Comparison of ENCODE assay signal across 1 cellular context in the genomic region with DNA sequence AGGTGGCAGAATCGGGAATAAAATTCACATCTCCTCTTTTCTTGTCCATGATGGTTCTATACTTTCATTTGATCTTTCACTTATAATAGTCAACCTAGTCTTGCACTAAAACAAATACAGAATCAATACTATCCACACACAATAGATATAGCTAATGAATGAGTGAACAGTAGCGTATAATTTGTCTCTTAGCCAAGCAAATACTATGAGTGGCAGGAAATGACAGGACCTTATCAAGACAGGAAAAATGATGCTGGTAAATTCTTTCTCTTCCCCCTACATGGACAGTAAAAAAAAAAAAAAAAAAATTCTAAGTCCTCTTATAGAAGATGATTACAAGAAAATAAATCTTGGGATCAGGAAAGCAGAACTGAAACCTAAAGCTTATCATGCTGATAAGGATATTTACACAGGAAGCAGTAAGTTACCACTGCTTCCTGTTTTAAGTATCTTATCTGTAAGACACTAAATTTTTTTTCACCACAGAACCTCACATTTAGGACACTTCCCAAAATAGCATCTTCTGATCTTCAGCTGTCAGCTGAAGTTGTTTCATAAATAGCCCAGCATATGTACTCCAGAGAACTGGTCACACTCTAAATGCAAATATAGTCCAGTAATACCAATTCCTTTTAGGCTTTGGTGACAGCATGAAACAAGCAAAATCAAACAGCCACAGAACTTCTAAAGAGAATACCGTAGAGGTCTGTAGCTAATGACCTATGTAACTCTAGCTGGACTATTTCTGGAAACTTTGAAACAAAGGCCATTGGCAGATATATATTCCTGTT.
TF ChIP-seq lines count a peak whose summit lies in the region.

No MANE protein-coding gene starts in this region.

TF ChIP-seq in HepG2, 621 proteins besides CTCF, POLR2A, EP300 and RAD21 (continued from another document and continues in another):
- TF ChIP-seq, protein P1, sequence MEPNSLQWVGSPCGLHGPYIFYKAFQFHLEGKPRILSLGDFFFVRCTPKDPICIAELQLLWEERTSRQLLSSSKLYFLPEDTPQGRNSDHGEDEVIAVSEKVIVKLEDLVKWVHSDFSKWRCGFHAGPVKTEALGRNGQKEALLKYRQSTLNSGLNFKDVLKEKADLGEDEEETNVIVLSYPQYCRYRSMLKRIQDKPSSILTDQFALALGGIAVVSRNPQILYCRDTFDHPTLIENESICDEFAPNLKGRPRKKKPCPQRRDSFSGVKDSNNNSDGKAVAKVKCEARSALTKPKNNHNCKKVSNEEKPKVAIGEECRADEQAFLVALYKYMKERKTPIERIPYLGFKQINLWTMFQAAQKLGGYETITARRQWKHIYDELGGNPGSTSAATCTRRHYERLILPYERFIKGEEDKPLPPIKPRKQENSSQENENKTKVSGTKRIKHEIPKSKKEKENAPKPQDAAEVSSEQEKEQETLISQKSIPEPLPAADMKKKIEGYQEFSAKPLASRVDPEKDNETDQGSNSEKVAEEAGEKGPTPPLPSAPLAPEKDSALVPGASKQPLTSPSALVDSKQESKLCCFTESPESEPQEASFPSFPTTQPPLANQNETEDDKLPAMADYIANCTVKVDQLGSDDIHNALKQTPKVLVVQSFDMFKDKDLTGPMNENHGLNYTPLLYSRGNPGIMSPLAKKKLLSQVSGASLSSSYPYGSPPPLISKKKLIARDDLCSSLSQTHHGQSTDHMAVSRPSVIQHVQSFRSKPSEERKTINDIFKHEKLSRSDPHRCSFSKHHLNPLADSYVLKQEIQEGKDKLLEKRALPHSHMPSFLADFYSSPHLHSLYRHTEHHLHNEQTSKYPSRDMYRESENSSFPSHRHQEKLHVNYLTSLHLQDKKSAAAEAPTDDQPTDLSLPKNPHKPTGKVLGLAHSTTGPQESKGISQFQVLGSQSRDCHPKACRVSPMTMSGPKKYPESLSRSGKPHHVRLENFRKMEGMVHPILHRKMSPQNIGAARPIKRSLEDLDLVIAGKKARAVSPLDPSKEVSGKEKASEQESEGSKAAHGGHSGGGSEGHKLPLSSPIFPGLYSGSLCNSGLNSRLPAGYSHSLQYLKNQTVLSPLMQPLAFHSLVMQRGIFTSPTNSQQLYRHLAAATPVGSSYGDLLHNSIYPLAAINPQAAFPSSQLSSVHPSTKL (CRISPR knock-in tag; IDR thresholded peaks at IDR 0.05), result peak; percentile 56; the same call in 1 of the 2 replicates
- TF ChIP-seq CREM (IDR thresholded peaks at IDR 0.05), result peak; percentile 53
- TF ChIP-seq CREM (CRISPR knock-in tag; IDR thresholded peaks at IDR 0.05), result no peak
- no peak for TF ChIP-seq ZNF816 (CRISPR knock-in tag; IDR thresholded peaks at IDR 0.05; ENCODE audit: borderline replicate concordance)
- no peak for TF ChIP-seq HIVEP1 (CRISPR knock-in tag; IDR thresholded peaks at IDR 0.05)
- no peak for TF ChIP-seq GABPA (IDR thresholded peaks at IDR 0.05; ENCODE audit: low read depth, low read length)
- TF ChIP-seq GABPA (CRISPR knock-in tag; IDR thresholded peaks at IDR 0.05; ENCODE audit: low read depth), result peak; percentile 36; the same call in 1 of the 2 replicates
- TF ChIP-seq NAIF1 (CRISPR knock-in tag; IDR thresholded peaks at IDR 0.05; ENCODE audit: borderline replicate concordance), result 0 out of 2 replicates have a peak, but pooled peaks have one; percentile 50
- TF ChIP-seq, protein P2, sequence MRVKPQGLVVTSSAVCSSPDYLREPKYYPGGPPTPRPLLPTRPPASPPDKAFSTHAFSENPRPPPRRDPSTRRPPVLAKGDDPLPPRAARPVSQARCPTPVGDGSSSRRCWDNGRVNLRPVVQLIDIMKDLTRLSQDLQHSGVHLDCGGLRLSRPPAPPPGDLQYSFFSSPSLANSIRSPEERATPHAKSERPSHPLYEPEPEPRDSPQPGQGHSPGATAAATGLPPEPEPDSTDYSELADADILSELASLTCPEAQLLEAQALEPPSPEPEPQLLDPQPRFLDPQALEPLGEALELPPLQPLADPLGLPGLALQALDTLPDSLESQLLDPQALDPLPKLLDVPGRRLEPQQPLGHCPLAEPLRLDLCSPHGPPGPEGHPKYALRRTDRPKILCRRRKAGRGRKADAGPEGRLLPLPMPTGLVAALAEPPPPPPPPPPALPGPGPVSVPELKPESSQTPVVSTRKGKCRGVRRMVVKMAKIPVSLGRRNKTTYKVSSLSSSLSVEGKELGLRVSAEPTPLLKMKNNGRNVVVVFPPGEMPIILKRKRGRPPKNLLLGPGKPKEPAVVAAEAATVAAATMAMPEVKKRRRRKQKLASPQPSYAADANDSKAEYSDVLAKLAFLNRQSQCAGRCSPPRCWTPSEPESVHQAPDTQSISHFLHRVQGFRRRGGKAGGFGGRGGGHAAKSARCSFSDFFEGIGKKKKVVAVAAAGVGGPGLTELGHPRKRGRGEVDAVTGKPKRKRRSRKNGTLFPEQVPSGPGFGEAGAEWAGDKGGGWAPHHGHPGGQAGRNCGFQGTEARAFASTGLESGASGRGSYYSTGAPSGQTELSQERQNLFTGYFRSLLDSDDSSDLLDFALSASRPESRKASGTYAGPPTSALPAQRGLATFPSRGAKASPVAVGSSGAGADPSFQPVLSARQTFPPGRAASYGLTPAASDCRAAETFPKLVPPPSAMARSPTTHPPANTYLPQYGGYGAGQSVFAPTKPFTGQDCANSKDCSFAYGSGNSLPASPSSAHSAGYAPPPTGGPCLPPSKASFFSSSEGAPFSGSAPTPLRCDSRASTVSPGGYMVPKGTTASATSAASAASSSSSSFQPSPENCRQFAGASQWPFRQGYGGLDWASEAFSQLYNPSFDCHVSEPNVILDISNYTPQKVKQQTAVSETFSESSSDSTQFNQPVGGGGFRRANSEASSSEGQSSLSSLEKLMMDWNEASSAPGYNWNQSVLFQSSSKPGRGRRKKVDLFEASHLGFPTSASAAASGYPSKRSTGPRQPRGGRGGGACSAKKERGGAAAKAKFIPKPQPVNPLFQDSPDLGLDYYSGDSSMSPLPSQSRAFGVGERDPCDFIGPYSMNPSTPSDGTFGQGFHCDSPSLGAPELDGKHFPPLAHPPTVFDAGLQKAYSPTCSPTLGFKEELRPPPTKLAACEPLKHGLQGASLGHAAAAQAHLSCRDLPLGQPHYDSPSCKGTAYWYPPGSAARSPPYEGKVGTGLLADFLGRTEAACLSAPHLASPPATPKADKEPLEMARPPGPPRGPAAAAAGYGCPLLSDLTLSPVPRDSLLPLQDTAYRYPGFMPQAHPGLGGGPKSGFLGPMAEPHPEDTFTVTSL (CRISPR knock-in tag; IDR thresholded peaks at IDR 0.05; ENCODE audit: borderline replicate concordance), result peak; percentile 44; the same call in 1 of the 2 replicates
- no peak for TF ChIP-seq PTBP1 (IDR thresholded peaks at IDR 0.05; ENCODE audit: low read depth, low read length, poor library complexity, severe bottlenecking)
- TF ChIP-seq PAXIP1 (CRISPR knock-in tag; conservative IDR thresholded peaks at IDR 0.05), result peak; percentile 43; the same call in 1 of the 2 replicates
- no peak for TF ChIP-seq ZSCAN31 (CRISPR knock-in tag; IDR thresholded peaks at IDR 0.05; ENCODE audit: low read depth)
- TF ChIP-seq NCOA2 (CRISPR knock-in tag; IDR thresholded peaks at IDR 0.05), result peak; percentile 71
- no peak for TF ChIP-seq NKX3-1 (CRISPR knock-in tag; IDR thresholded peaks at IDR 0.05)
- no peak for TF ChIP-seq SKI (IDR thresholded peaks at IDR 0.05; ENCODE audit: partially characterized antibody)
- TF ChIP-seq RBFOX2 (IDR thresholded peaks at IDR 0.05; ENCODE audit: low read depth, low read length), result no peak
- TF ChIP-seq FOXA3 (CRISPR knock-in tag; IDR thresholded peaks at IDR 0.05), result peak; percentile 51
- TF ChIP-seq, protein P3, sequence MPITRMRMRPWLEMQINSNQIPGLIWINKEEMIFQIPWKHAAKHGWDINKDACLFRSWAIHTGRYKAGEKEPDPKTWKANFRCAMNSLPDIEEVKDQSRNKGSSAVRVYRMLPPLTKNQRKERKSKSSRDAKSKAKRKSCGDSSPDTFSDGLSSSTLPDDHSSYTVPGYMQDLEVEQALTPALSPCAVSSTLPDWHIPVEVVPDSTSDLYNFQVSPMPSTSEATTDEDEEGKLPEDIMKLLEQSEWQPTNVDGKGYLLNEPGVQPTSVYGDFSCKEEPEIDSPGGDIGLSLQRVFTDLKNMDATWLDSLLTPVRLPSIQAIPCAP (CRISPR knock-in tag; IDR thresholded peaks at IDR 0.05; ENCODE audit: low read depth), result no peak
- TF ChIP-seq ZHX2 (IDR thresholded peaks at IDR 0.05; ENCODE audit: low read depth), result no peak
- no peak for TF ChIP-seq ZHX2 (CRISPR knock-in tag; IDR thresholded peaks at IDR 0.05; ENCODE audit: borderline replicate concordance)
- no peak for TF ChIP-seq POGK (CRISPR knock-in tag; conservative IDR thresholded peaks at IDR 0.05)
- TF ChIP-seq MED1 (CRISPR knock-in tag; IDR thresholded peaks at IDR 0.05), result 0 out of 2 replicates have a peak, but pooled peaks have one; percentile 29
- no peak for TF ChIP-seq SOX13 (IDR thresholded peaks at IDR 0.05)
- TF ChIP-seq SOX13 (CRISPR knock-in tag; conservative IDR thresholded peaks at IDR 0.05 in 1 of 2, IDR thresholded peaks at IDR 0.05 in 1 of 2), result peak in 1 of 2 experiments; percentile 37; a peak in 1 of 4 replicates
- TF ChIP-seq ZNF710 (CRISPR knock-in tag; IDR thresholded peaks at IDR 0.05; ENCODE audit: borderline replicate concordance), result no peak
